Comparison of ENCODE assay signal across 20 cellular contexts in genomic region chr12:52434096-52434733, GRCh38. TPM values are rescaled to one million over a fixed set of nuclear protein-coding genes. Genes with fewer than 3 reads are reported as not detected.
DNase-seq lines count a peak whose midpoint lies in the region; ATAC-seq, FAIRE-seq and TF ChIP-seq lines count a peak whose summit lies in the region.
"Had no signal": no experiment of that assay in that cellular context is flagged by ENCODE, and none has a peak within 500 bp of the region (broad histone marks: within the 10 kb centered on the region; RNA-seq: fewer than 3 reads in every experiment).

TSS of gene KRT75 (minus strand) at chr12:52434371. CDS start at chr12:52434304, 67 bp downstream.

- H3K27ac ChIP-seq in astrocyte (ENCODE audit: low read depth, low read length) (no peak within 1 kb of the TSS), ascending aorta (no peak within 1 kb of the TSS)
- H3K27ac ChIP-seq: gastrocnemius medialis, right lobe of liver had no signal

- no peaks in the 10 kb centered on the region for H3K79me2 ChIP-seq in astrocyte (ENCODE audit: insufficient read depth, low read length)

- H3K36me3 Mint-ChIP-seq in astrocyte (ENCODE audit: low read depth, unreplicated experiment) (no peaks in the 10 kb centered on the region), mesothelial cell of epicardium (no peaks in the 10 kb centered on the region)
- H3K36me3 Mint-ChIP-seq: CD8-positive, alpha-beta memory T cell had no signal

- H3K4me1 ChIP-seq in astrocyte (ENCODE audit: insufficient read depth, low read length) (peaks cover 11% of the 10 kb centered on the region), ascending aorta (no peaks in the 10 kb centered on the region)
- H3K4me1 ChIP-seq: gastrocnemius medialis, right lobe of liver had no signal

- H3K4me3 ChIP-seq in MG63 = no peak within 1 kb of the TSS
- H3K4me3 ChIP-seq in astrocyte (ENCODE audit: insufficient read depth, low read depth, low read length) = no peak within 1 kb of the TSS
- H3K4me3 ChIP-seq in ascending aorta = no peak within 1 kb of the TSS
- H3K4me3 ChIP-seq: gastrocnemius medialis, right lobe of liver had no signal

- no peaks in the 10 kb centered on the region for H4K20me1 ChIP-seq in astrocyte (ENCODE audit: insufficient read depth, low read length)

- ATAC-seq in HG03565 (IDR thresholded peaks at IDR 0.05; ENCODE audit: unreplicated experiment) = no peak
- ATAC-seq: activated CD8-positive, alpha-beta T cell treated with anti-CD3 and anti-CD28 coated beads, Interleukin-2, amount 10 ng/mL, durations not matched to agents 7 days and 5 days; activated T-helper 17 cell treated with anti-CD3 and anti-CD28 coated beads, Interleukin-2, amount 50 U/mL, for 72 hours; gastrocnemius medialis; left lobe of liver; right lobe of liver had no signal

- H3K27ac Mint-ChIP-seq in astrocyte (ENCODE audit: unreplicated experiment) (no peak within 1 kb of the TSS), mesothelial cell of epicardium (no peak within 1 kb of the TSS)
- H3K27ac Mint-ChIP-seq: activated CD8-positive, alpha-beta T cell treated with anti-CD3 and anti-CD28 coated beads, Interleukin-2, amount 10 ng/mL, durations not matched to agents 7 days and 5 days; activated T-helper 17 cell treated with anti-CD3 and anti-CD28 coated beads, Interleukin-2, amount 50 U/mL, for 72 hours; CD8-positive, alpha-beta memory T cell had no signal

- H3K4me2 ChIP-seq in astrocyte (ENCODE audit: low read length) = no peak within 1 kb of the TSS

- peaks cover 6% of the 10 kb centered on the region for H3K27me3 ChIP-seq in MG63
- H3K27me3 ChIP-seq in astrocyte (ENCODE audit: insufficient read depth, low read length) = peaks cover 17% of the 10 kb centered on the region
- no peaks in the 10 kb centered on the region for H3K27me3 ChIP-seq in ascending aorta
- H3K27me3 ChIP-seq: right lobe of liver had no signal

- no peak within 1 kb of the TSS for H2AFZ ChIP-seq in astrocyte (ENCODE audit: low read depth, low read length)

- no peaks in the 10 kb centered on the region for H3K9me3 ChIP-seq in MG63
- H3K9me3 ChIP-seq in astrocyte (ENCODE audit: insufficient read depth, low read depth, low read length) = no peaks in the 10 kb centered on the region
- no peaks in the 10 kb centered on the region for H3K9me3 ChIP-seq in ascending aorta
- H3K9me3 ChIP-seq: gastrocnemius medialis, right lobe of liver had no signal

- no peak within 1 kb of the TSS for H3K9ac ChIP-seq in astrocyte (ENCODE audit: low read length)

- H3K27me3 Mint-ChIP-seq in astrocyte (ENCODE audit: low read depth, unreplicated experiment) (peaks cover 45% of the 10 kb centered on the region), mesothelial cell of epicardium (ENCODE audit: low read depth) (peaks cover 36% of the 10 kb centered on the region)

- no peaks in the 10 kb centered on the region for H3K36me3 ChIP-seq in MG63
- no peaks in the 10 kb centered on the region for H3K36me3 ChIP-seq in astrocyte (ENCODE audit: insufficient read depth, low read length)
- no peaks in the 10 kb centered on the region for H3K36me3 ChIP-seq in ascending aorta
- H3K36me3 ChIP-seq: gastrocnemius medialis, right lobe of liver had no signal

- intact Hi-C loops in ascending aorta (cut with DNase I) = no loop called here

- no peak within 1 kb of the TSS for H3K4me3 Mint-ChIP-seq in astrocyte (ENCODE audit: unreplicated experiment)
- H3K4me3 Mint-ChIP-seq in mesothelial cell of epicardium = no peak within 1 kb of the TSS
- H3K4me3 Mint-ChIP-seq: activated CD8-positive, alpha-beta T cell treated with anti-CD3 and anti-CD28 coated beads, Interleukin-2, amount 10 ng/mL, durations not matched to agents 7 days and 5 days; activated T-helper 17 cell treated with anti-CD3 and anti-CD28 coated beads, Interleukin-2, amount 50 U/mL, for 72 hours; CD8-positive, alpha-beta memory T cell had no signal

- TF ChIP-seq CTCF in astrocyte (IDR thresholded peaks at IDR 0.05; ENCODE audit: insufficient read depth, low read depth, low read length) (no peak), mesothelial cell of epicardium (IDR thresholded peaks at IDR 0.05; ENCODE audit: unreplicated experiment) (no peak), ascending aorta (IDR thresholded peaks at IDR 0.05) (no peak)

- peaks cover 2% of the 10 kb centered on the region for H3K9me3 Mint-ChIP-seq in astrocyte (ENCODE audit: unreplicated experiment)
- H3K9me3 Mint-ChIP-seq in mesothelial cell of epicardium = no peaks in the 10 kb centered on the region
- H3K9me3 Mint-ChIP-seq: activated T-helper 17 cell treated with anti-CD3 and anti-CD28 coated beads, Interleukin-2, amount 50 U/mL, for 72 hours; CD8-positive, alpha-beta memory T cell had no signal

- H3K4me1 Mint-ChIP-seq in astrocyte (ENCODE audit: low read depth, unreplicated experiment) = peaks cover 24% of the 10 kb centered on the region
- peaks cover 23% of the 10 kb centered on the region for H3K4me1 Mint-ChIP-seq in mesothelial cell of epicardium
- H3K4me1 Mint-ChIP-seq: CD8-positive, alpha-beta memory T cell had no signal

- DNase-seq in COLO668 (lab: John Stamatoyannopoulos, UW; ENCODE audit: unreplicated experiment) (peak; percentile 6), MG63 (peak; percentile 33), astrocyte (ENCODE audit: low read depth) (peak; percentile 67), islet precursor cell (peak; percentile 51), mesothelial cell of epicardium (ENCODE audit: low spot score in 2 of 2, unreplicated experiment in 2 of 2) (no peak), ascending aorta (ENCODE audit: low spot score in 2 of 2) (no peak), germinal center (ENCODE audit: low spot score) (no peak)
- DNase-seq: activated CD8-positive, alpha-beta T cell treated with anti-CD3 and anti-CD28 coated beads, Interleukin-2, amount 10 ng/mL, durations not matched to agents 7 days and 5 days; CD8-positive, alpha-beta memory T cell; gastrocnemius medialis; NCI-H2107; NCI-H82; right lobe of liver; stimulated activated CD4-positive, alpha-beta T cell treated with anti-CD3 and anti-CD28 coated beads, Interleukin-1b, Interleukin-23, amount 100 ng/mL, for 48 hours had no signal

- no peak for FAIRE-seq in astrocyte (lab: Jason Lieb, UNC)
- FAIRE-seq: G401.6 had no signal

RNA-seq across cellular contexts. Expression of gene KRT75, which starts in this region (rescaled TPM):
- total RNA-seq in MG63 (2014; rRNA removed; shearing (Covaris generic); ENCODE audit: low replicate concordance) = not detected in 2 replicates
- total RNA-seq in astrocyte (not detected in 2 replicates), mesothelial cell of epicardium (not detected in 3 replicates), ascending aorta (not detected)
- total RNA-seq: activated CD8-positive, alpha-beta T cell treated with anti-CD3 and anti-CD28 coated beads, Interleukin-2, amount 10 ng/mL, durations not matched to agents 7 days and 5 days; activated T-helper 17 cell treated with anti-CD3 and anti-CD28 coated beads, Interleukin-2, amount 50 U/mL, for 72 hours; CD8-positive, alpha-beta memory T cell; cerebellum; gastrocnemius medialis; left lobe of liver; mononuclear cell; right lobe of liver had no signal

Comparison
In these comparisons a context has a peak if more than half of its experiments do, and no peak if none do; other contexts are left out.
1. Peak in DNase-seq in MG63; RNA of the gene not detected or under 1 TPM.
2. Peak in DNase-seq in astrocyte; RNA of the gene not detected or under 1 TPM.
3. DNase-seq: peak in COLO668 (single experiment) and islet precursor cell (single experiment); none in mesothelial cell of epicardium (0 of 2), ascending aorta (0 of 2) and germinal center (single experiment).